In genomic region chr20:36148439-36148838, GRCh38 we compare ENCODE assay signal across 23 cellular contexts. TPM values are rescaled to one million over a fixed set of nuclear protein-coding genes. Genes with fewer than 3 reads are reported as not detected.
DNase-seq lines count a peak whose midpoint lies in the region; ATAC-seq and TF ChIP-seq lines count a peak whose summit lies in the region.
"Had no signal": no experiment of that assay in that cellular context is flagged by ENCODE, and none has a peak within 500 bp of the region (broad histone marks: within the 10 kb centered on the region; RNA-seq: fewer than 3 reads in every experiment).

No MANE protein-coding gene starts in this region.

- H3K9ac ChIP-seq in neural progenitor cell, result no peak overlapping the region
- H3K9ac ChIP-seq: BLaER1 treated with 17β-estradiol and CSF1 and Interleukin-3, amounts not matched to agents 10 nM and 100 nM had no signal

- H3K9me3 ChIP-seq in left ventricle myocardium inferior (replicated peaks), result no peaks in the 10 kb centered on the region
- H3K9me3 ChIP-seq in right atrium auricular region, result no peaks in the 10 kb centered on the region
- no peaks in the 10 kb centered on the region for H3K9me3 ChIP-seq in neural progenitor cell (ENCODE audit: low read depth)
- H3K9me3 ChIP-seq in vagina, result no peaks in the 10 kb centered on the region
- H3K9me3 ChIP-seq: A549; BE2C; BLaER1 treated with 17β-estradiol and CSF1 and Interleukin-3, amounts not matched to agents 10 nM and 100 nM had no signal

- H3K27ac ChIP-seq in left ventricle myocardium inferior (replicated peaks) (peak overlapping the region; percentile 4), right atrium auricular region (no peak overlapping the region), neural progenitor cell (no peak overlapping the region), vagina (peak overlapping the region; percentile 22)
- H3K27ac ChIP-seq: A549; BLaER1 treated with 17β-estradiol and CSF1 and Interleukin-3, amounts not matched to agents 10 nM and 100 nM had no signal

- no peaks in the 10 kb centered on the region for H3K79me2 ChIP-seq in neural progenitor cell (ENCODE audit: low read depth)

- no peak for TF ChIP-seq CTCF in left ventricle myocardium inferior (IDR thresholded peaks at IDR 0.05; ENCODE audit: borderline replicate concordance)
- no peak for TF ChIP-seq CTCF in right atrium auricular region (IDR thresholded peaks at IDR 0.05)
- TF ChIP-seq CTCF in neural progenitor cell (IDR thresholded peaks at IDR 0.05), result no peak
- no peak for TF ChIP-seq CTCF in vagina (IDR thresholded peaks at IDR 0.05)

- intact Hi-C loops in left ventricle myocardium inferior (cut with micrococcal nuclease), result no loop called here
- intact Hi-C loops in vagina (cut with DNase I), result no loop called here

- H3K4me3 ChIP-seq in left ventricle myocardium inferior (no peak overlapping the region), right atrium auricular region (no peak overlapping the region), neural progenitor cell (no peak overlapping the region), vagina (no peak overlapping the region)
- H3K4me3 ChIP-seq: A549; BLaER1 treated with 17β-estradiol and CSF1 and Interleukin-3, amounts not matched to agents 10 nM and 100 nM; GM12878; GM23338 had no signal

- H3K36me3 ChIP-seq in left ventricle myocardium inferior (no peaks in the 10 kb centered on the region), right atrium auricular region (no peaks in the 10 kb centered on the region), neural progenitor cell (no peaks in the 10 kb centered on the region), vagina (no peaks in the 10 kb centered on the region)
- H3K36me3 ChIP-seq: BE2C; BLaER1 treated with 17β-estradiol and CSF1 and Interleukin-3, amounts not matched to agents 10 nM and 100 nM had no signal

- H3K4me1 ChIP-seq in left ventricle myocardium inferior (peaks cover 76% of the 10 kb centered on the region), right atrium auricular region (peaks cover 0 to 44% of the 10 kb centered on the region in 2 donors), neural progenitor cell (no peaks in the 10 kb centered on the region), vagina (peaks cover 12% of the 10 kb centered on the region)

- no peak for TF ChIP-seq POLR2A in vagina (IDR thresholded peaks at IDR 0.05)

- DNase-seq in left ventricle myocardium inferior, result no peak
- no peak for DNase-seq in right atrium auricular region (ENCODE audit: low spot score)
- DNase-seq in islet precursor cell, result peak; percentile 29
- DNase-seq in neural progenitor cell (ENCODE audit: low spot score), result no peak
- no peak for DNase-seq in vagina (ENCODE audit: extremely low spot score in 2 of 2)
- DNase-seq in NCI-H1930 (lab: John Stamatoyannopoulos, UW), result no peak
- DNase-seq: 8988T; ACHN; AML-193; BE2C; CD4-positive, alpha-beta T cell; CD8-positive, alpha-beta memory T cell; DMS 273 treated with DMSO at 0.1 percent for 48 hours; DMS79; GDM1; H9 had no signal

- H2AFZ ChIP-seq in neural progenitor cell (replicated peaks), result no peak overlapping the region
- H2AFZ ChIP-seq: GM23338 had no signal

- no peaks in the 10 kb centered on the region for H4K20me1 ChIP-seq in neural progenitor cell (ENCODE audit: low read depth)
- H4K20me1 ChIP-seq: BLaER1 treated with 17β-estradiol and CSF1 and Interleukin-3, amounts not matched to agents 10 nM and 100 nM had no signal

- no peak overlapping the region for H3K4me2 ChIP-seq in neural progenitor cell
- H3K4me2 ChIP-seq: A549; BLaER1 treated with 17β-estradiol and CSF1 and Interleukin-3, amounts not matched to agents 10 nM and 100 nM; GM23338 had no signal

- H3K27ac Mint-ChIP-seq in neural progenitor cell, result peak overlapping the region; percentile 2
- H3K27ac Mint-ChIP-seq: CD14-positive monocyte; CD4-positive, alpha-beta T cell; GM23338; H9 had no signal

- H3K27me3 ChIP-seq in left ventricle myocardium inferior (ENCODE audit: low read depth) (no peaks in the 10 kb centered on the region), right atrium auricular region (no peaks in the 10 kb centered on the region), neural progenitor cell (peaks cover 8% of the 10 kb centered on the region), vagina (no peaks in the 10 kb centered on the region)
- H3K27me3 ChIP-seq: BE2C; BLaER1 treated with 17β-estradiol and CSF1 and Interleukin-3, amounts not matched to agents 10 nM and 100 nM had no signal

- H3K4me3 Mint-ChIP-seq in neural progenitor cell, result peak overlapping the region; percentile 6
- H3K4me3 Mint-ChIP-seq: CD14-positive monocyte; CD4-positive, alpha-beta T cell; CD8-positive, alpha-beta memory T cell; GM23338; H9 had no signal

- H3K4me1 Mint-ChIP-seq in neural progenitor cell, result peaks cover 30% of the 10 kb centered on the region
- H3K4me1 Mint-ChIP-seq: CD14-positive monocyte had no signal

- peaks cover 14% of the 10 kb centered on the region for H3K27me3 Mint-ChIP-seq in neural progenitor cell (ENCODE audit: insufficient read depth, low read depth)

- no peaks in the 10 kb centered on the region for H3K36me3 Mint-ChIP-seq in neural progenitor cell
- H3K36me3 Mint-ChIP-seq: CD14-positive monocyte; CD8-positive, alpha-beta memory T cell had no signal

- H3K9me3 Mint-ChIP-seq in neural progenitor cell, result no peaks in the 10 kb centered on the region
- H3K9me3 Mint-ChIP-seq: CD14-positive monocyte; CD4-positive, alpha-beta T cell; CD8-positive, alpha-beta memory T cell; GM23338; H9 had no signal

- no peaks in the 10 kb centered on the region for H3F3A ChIP-seq in neural progenitor cell (ENCODE audit: low read depth)

- no peak for ATAC-seq in HG02642 (IDR thresholded peaks at IDR 0.05; ENCODE audit: poor library complexity, unreplicated experiment)
- ATAC-seq: A549, GM12878, GM23338, HCT116 had no signal

RNA-seq across cellular contexts. Expression of gene EPB41L1, which starts 6.1 kb away (rescaled TPM):
- 14.6 TPM for total RNA-seq in left ventricle myocardium inferior
- total RNA-seq in right atrium auricular region, result 10 to 100 TPM; 17.5 to 18.1 TPM
- 32.7 and 35.8 TPM in 2 replicates for total RNA-seq in neural progenitor cell (ENCODE audit: low replicate concordance)
- total RNA-seq in vagina, result 54.8 TPM

Comparison
In these comparisons a context has a peak if more than half of its experiments do, and no peak if none do; other contexts are left out.
1. H3K27ac ChIP-seq: peak in left ventricle myocardium inferior (single experiment) and vagina (single experiment); none in right atrium auricular region (0 of 2) and neural progenitor cell (single experiment).